2 cellular contexts compared by ENCODE assay signal in genomic region chr17:38663125-38663751, GRCh38.
A peak's percentile ranks its signal among the peaks of the same experiment; 100 is the strongest.
TF ChIP-seq lines count a peak whose summit lies in the region.

No MANE protein-coding gene starts in this region.

TF ChIP-seq in GM23338, 12 proteins besides CTCF, POLR2A, EP300 and RAD21:
- TF ChIP-seq CREB1 (CRISPR knock-in tag; IDR thresholded peaks at IDR 0.05; ENCODE audit: low read depth) (0 out of 2 replicates have a peak, but pooled peaks have one; percentile 55), EZH2 (IDR thresholded peaks at IDR 0.05; ENCODE audit: low read depth, unreplicated experiment) (no peak)

TF ChIP-seq in H1, 55 proteins besides CTCF, POLR2A, EP300 and RAD21:
- peak; percentile 86; the same call in 1 of the 2 replicates for TF ChIP-seq FOSL1 (IDR thresholded peaks at IDR 0.05; ENCODE audit: insufficient read depth, low read depth, low read length)
- no peak for TF ChIP-seq HDAC2 (IDR thresholded peaks at IDR 0.05; ENCODE audit: borderline replicate concordance in 1 of 2, low read depth in 2 of 2, low read length in 2 of 2)
- TF ChIP-seq E2F6 (IDR thresholded peaks at IDR 0.05), result peak; percentile 46; the same call in 1 of the 2 replicates
- TF ChIP-seq GABPA (IDR thresholded peaks at IDR 0.05; ENCODE audit: borderline replicate concordance, insufficient read depth, low read length), result peak; percentile 62; the same call in 1 of the 2 replicates
- TF ChIP-seq RBBP5 (IDR thresholded peaks at IDR 0.05; ENCODE audit: borderline replicate concordance, low read depth, low read length), result no peak
- no peak for TF ChIP-seq POU5F1 (IDR thresholded peaks at IDR 0.05; ENCODE audit: low read depth, low read length)
- peak; percentile 91 for TF ChIP-seq MAX (IDR thresholded peaks at IDR 0.05)
- TF ChIP-seq KDM1A (IDR thresholded peaks at IDR 0.05; ENCODE audit: borderline replicate concordance, low read length), result peak; percentile 62; the same call in 1 of the 2 replicates
- TF ChIP-seq NRF1 (IDR thresholded peaks at IDR 0.05; ENCODE audit: low read depth, low read length), result no peak
- TF ChIP-seq MAFK (IDR thresholded peaks at IDR 0.05; ENCODE audit: low read depth, low read length), result 0 out of 2 replicates have a peak, but pooled peaks have one; percentile 25
- TF ChIP-seq SUZ12 (IDR thresholded peaks at IDR 0.05; ENCODE audit: low read length), result no peak
- TF ChIP-seq RXRA (IDR thresholded peaks at IDR 0.05; ENCODE audit: insufficient read depth, low read depth, low read length), result 0 out of 2 replicates have a peak, but pooled peaks have one; percentile 33
- TF ChIP-seq ASH2L (IDR thresholded peaks at IDR 0.05; ENCODE audit: low read length), result no peak
- TF ChIP-seq SIN3A (conservative IDR thresholded peaks at IDR 0.05 in 1 of 2, IDR thresholded peaks at IDR 0.05 in 1 of 2; ENCODE audit: low read depth in 1 of 2, low read length in 2 of 2), result peak in 1 of 2 experiments; percentile 87; a peak in 2 of 4 replicates
- no peak for TF ChIP-seq KDM4A (IDR thresholded peaks at IDR 0.05; ENCODE audit: low read depth, low read length, severe bottlenecking)
- TF ChIP-seq CHD2 (IDR thresholded peaks at IDR 0.05; ENCODE audit: low read length), result 0 out of 2 replicates have a peak, but pooled peaks have one; percentile 20
- TF ChIP-seq CREB1 (IDR thresholded peaks at IDR 0.05), result peak; percentile 67; the same call in 1 of the 2 replicates
- TF ChIP-seq NANOG (IDR thresholded peaks at IDR 0.05; ENCODE audit: insufficient read depth, low read depth, low read length, poor library complexity, severe bottlenecking), result peak; percentile 32
- TF ChIP-seq PHF8 (conservative IDR thresholded peaks at IDR 0.05; ENCODE audit: low read depth, low read length), result no peak
- TF ChIP-seq ATF3 (IDR thresholded peaks at IDR 0.05; ENCODE audit: insufficient read depth, low read depth, low read length), result peak; percentile 22; the same call in 1 of the 2 replicates
- peak; percentile 84 for TF ChIP-seq TBP (IDR thresholded peaks at IDR 0.05; ENCODE audit: low read depth, low read length)
- no peak for TF ChIP-seq HDAC6 (IDR thresholded peaks at IDR 0.05; ENCODE audit: low read depth, low read length)
- peak; percentile 33 for TF ChIP-seq CTBP2 (IDR thresholded peaks at IDR 0.05; ENCODE audit: borderline replicate concordance, insufficient read depth, insufficient read length, low read length)
- peak; percentile 80 for TF ChIP-seq JUND (IDR thresholded peaks at IDR 0.05; ENCODE audit: low read length)
- peak; percentile 89 for TF ChIP-seq TEAD4 (IDR thresholded peaks at IDR 0.05; ENCODE audit: low read depth, low read length)
- peak; percentile 77 for TF ChIP-seq YY1 (IDR thresholded peaks at IDR 0.05; ENCODE audit: low read depth, low read length)
